32 cellular contexts compared by ENCODE assay signal in genomic region chr3:27127195-27127594, GRCh38.
A peak's percentile ranks its signal among the peaks of the same experiment; 100 is the strongest.
DNase-seq lines count a peak whose midpoint lies in the region; ATAC-seq and TF ChIP-seq lines count a peak whose summit lies in the region.
"Had no signal": no experiment of that assay in that cellular context is flagged by ENCODE, and none has a peak within 500 bp of the region (broad histone marks: within the 10 kb centered on the region; RNA-seq: fewer than 3 reads in every experiment).

No MANE protein-coding gene starts in this region.

- no peak overlapping the region for H3K4me3 ChIP-seq in epithelial cell of esophagus (ENCODE audit: low read length)
- H3K4me3 ChIP-seq: adrenal gland, breast epithelium, esophagus squamous epithelium, gastrocnemius medialis, hepatocyte, SK-N-MC, spleen, suprapubic skin had no signal

- H3K4me1 Mint-ChIP-seq in T-cell = no peaks in the 10 kb centered on the region
- H3K4me1 Mint-ChIP-seq: activated CD4-positive, alpha-beta T cell treated with anti-CD3 and anti-CD28 coated beads, Interleukin-2, amount 10 ng/mL, durations not matched to agents 24 days and 14 days; CD8-positive, alpha-beta memory T cell; natural killer cell; stimulated activated memory B cell treated with anti-CD40 and anti-IgM and Interleukin-4, amounts not matched to agents 10 μg/mL and 1 μg/mL and 100 μg/mL, for 72 hours had no signal

- no peaks in the 10 kb centered on the region for H3K36me3 Mint-ChIP-seq in T-cell
- H3K36me3 Mint-ChIP-seq: CD8-positive, alpha-beta memory T cell; natural killer cell; stimulated activated memory B cell treated with anti-CD40 and anti-IgM and Interleukin-4, amounts not matched to agents 10 μg/mL and 1 μg/mL and 100 μg/mL, for 72 hours had no signal

- POLR2A ChIA-PET in T-cell (lab: Charles Lee) = no interaction called here

- CTCF ChIA-PET in T-cell (lab: Charles Lee) = no interaction called here

- H3K27me3 Mint-ChIP-seq in T-cell = peaks cover 0 to 1% of the 10 kb centered on the region in 2 donors
- H3K27me3 Mint-ChIP-seq: activated CD4-positive, alpha-beta T cell treated with anti-CD3 and anti-CD28 coated beads, Interleukin-2, amount 10 ng/mL, durations not matched to agents 24 days and 14 days; CD8-positive, alpha-beta memory T cell; stimulated activated memory B cell treated with anti-CD40 and anti-IgM and Interleukin-4, amounts not matched to agents 10 μg/mL and 1 μg/mL and 100 μg/mL, for 72 hours had no signal

- no peak overlapping the region for H3K27ac Mint-ChIP-seq in T-cell
- H3K27ac Mint-ChIP-seq: activated CD4-positive, alpha-beta T cell treated with anti-CD3 and anti-CD28 coated beads, Interleukin-2, amount 10 ng/mL, durations not matched to agents 24 days and 14 days; CD8-positive, alpha-beta memory T cell; natural killer cell; stimulated activated memory B cell treated with anti-CD40 and anti-IgM and Interleukin-4, amounts not matched to agents 10 μg/mL and 1 μg/mL and 100 μg/mL, for 72 hours; T-helper 2 cell treated with Interferon-gamma antibody and Interleukin-4, amounts not matched to agents 5 μg/mL and 100 μg/mL, for 36 hours had no signal

- no peak overlapping the region for H3K4me3 Mint-ChIP-seq in T-cell
- H3K4me3 Mint-ChIP-seq: activated CD4-positive, alpha-beta T cell treated with anti-CD3 and anti-CD28 coated beads, Interleukin-2, amount 10 ng/mL, durations not matched to agents 24 days and 14 days; CD8-positive, alpha-beta memory T cell; natural killer cell; stimulated activated memory B cell treated with anti-CD40 and anti-IgM and Interleukin-4, amounts not matched to agents 10 μg/mL and 1 μg/mL and 100 μg/mL, for 72 hours; T-helper 2 cell treated with Interferon-gamma antibody and Interleukin-4, amounts not matched to agents 5 μg/mL and 100 μg/mL, for 36 hours had no signal

- H3K9me3 Mint-ChIP-seq in T-cell = no peaks in the 10 kb centered on the region
- H3K9me3 Mint-ChIP-seq: activated CD4-positive, alpha-beta T cell treated with anti-CD3 and anti-CD28 coated beads, Interleukin-2, amount 10 ng/mL, durations not matched to agents 24 days and 14 days; CD8-positive, alpha-beta memory T cell; natural killer cell; stimulated activated memory B cell treated with anti-CD40 and anti-IgM and Interleukin-4, amounts not matched to agents 10 μg/mL and 1 μg/mL and 100 μg/mL, for 72 hours; T-helper 2 cell treated with Interferon-gamma antibody and Interleukin-4, amounts not matched to agents 5 μg/mL and 100 μg/mL, for 36 hours had no signal

- TF ChIP-seq CTCF in epithelial cell of esophagus (IDR thresholded peaks at IDR 0.05; ENCODE audit: insufficient read depth, low read depth, low read length, missing control alignments) = no peak

- ATAC-seq in HG03108 (IDR thresholded peaks at IDR 0.05; ENCODE audit: unreplicated experiment) (no peak), GM18498 (IDR thresholded peaks at IDR 0.05; ENCODE audit: unreplicated experiment) (no peak), T-cell (replicated peaks in 1 of 4) (no peak)
- ATAC-seq: gastrocnemius medialis; left ventricle myocardium superior; natural killer cell; stimulated activated memory B cell treated with anti-CD40 and anti-IgM and Interleukin-4, amounts not matched to agents 10 μg/mL and 1 μg/mL and 100 μg/mL, for 72 hours had no signal

- DNase-seq in COR-L47 (lab: John Stamatoyannopoulos, UW) = peak; percentile 46
- peak; percentile 51 for DNase-seq in NCI-H1417 treated with DMSO at 0.1 percent for 48 hours (lab: John Stamatoyannopoulos, UW)
- DNase-seq in NCI-H345 (lab: John Stamatoyannopoulos, UW) = peak; percentile 40
- DNase-seq in epithelial cell of esophagus (ENCODE audit: low read depth) = peak; percentile 45
- DNase-seq in amniotic stem cell (lab: John Stamatoyannopoulos, UW) = no peak
- no peak for DNase-seq in T-cell
- DNase-seq: activated CD4-positive, alpha-beta T cell treated with anti-CD3 and anti-CD28 coated beads, Interleukin-2, amount 10 ng/mL, durations not matched to agents 24 days and 14 days; activated naive CD4-positive, alpha-beta T cell treated with Interleukin-2 at 50 U/mL for 16 hours; activated T-cell treated with anti-CD3 and anti-CD28 coated beads, Interleukin-2, amount 50 U/mL, for 48 hours; adrenal gland; AML-193; CD8-positive, alpha-beta memory T cell; effector memory CD4-positive, alpha-beta T cell; esophagus squamous epithelium; gastrocnemius medialis; Kasumi-1; left ventricle myocardium superior; midbrain; natural killer cell; NCI-H1048; NCI-H2227 treated with DMSO at 0.1 percent for 48 hours; retina; spleen; stimulated activated CD4-positive, alpha-beta T cell treated with anti-CD3 and anti-CD28 coated beads, Interleukin-2, amount 100 ng/mL, for 48 hours had no signal

Comparison
In these comparisons a context has a peak if more than half of its experiments do, and no peak if none do; other contexts are left out.
1. DNase-seq: peak in COR-L47 (single experiment), NCI-H1417 treated with DMSO at 0.1 percent for 48 hours (single experiment), NCI-H345 (single experiment) and epithelial cell of esophagus (single experiment); none in amniotic stem cell (single experiment) and T-cell (0 of 34).